15 cellular contexts compared by ENCODE assay signal in the genomic region with DNA sequence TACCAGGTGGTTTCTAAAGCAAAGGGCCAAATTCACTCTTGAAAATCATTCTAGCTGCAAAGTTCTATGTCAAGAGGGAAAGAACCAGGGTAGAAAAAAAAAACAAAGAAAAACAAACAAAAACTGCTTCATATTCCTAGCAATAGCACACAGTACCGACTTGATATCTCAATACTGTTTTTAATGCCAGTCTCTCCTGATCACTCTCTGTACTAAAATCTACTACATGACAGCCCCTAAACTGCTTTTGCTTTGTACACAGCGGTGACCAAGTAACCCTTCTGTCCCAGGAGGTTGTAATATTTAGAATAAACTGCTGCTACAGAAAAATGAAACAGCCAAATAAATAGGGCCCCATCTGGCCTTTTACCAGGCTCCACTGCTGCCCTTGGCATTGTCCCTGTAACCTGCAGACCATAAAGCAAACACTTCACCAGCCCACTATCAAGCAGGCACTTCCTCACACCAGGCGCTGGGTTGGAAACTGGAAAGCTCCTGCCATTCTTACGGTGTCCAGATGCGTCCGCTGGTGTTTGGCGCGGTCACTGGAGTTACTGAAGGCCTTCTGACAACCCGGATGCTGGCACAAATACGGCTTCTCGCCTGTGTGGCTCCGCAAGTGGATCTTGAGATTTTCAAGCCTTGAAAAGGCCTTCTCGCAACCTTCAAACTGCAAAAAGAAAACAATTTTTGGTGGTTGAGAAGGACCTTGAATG.
A peak's percentile ranks its signal among the peaks of the same experiment; 100 is the strongest.
DNase-seq lines count a peak whose midpoint lies in the region; ATAC-seq, FAIRE-seq and TF ChIP-seq lines count a peak whose summit lies in the region.
"Had no signal": no experiment of that assay in that cellular context is flagged by ENCODE, and none has a peak within 500 bp of the region (broad histone marks: within the 10 kb centered on the region; RNA-seq: fewer than 3 reads in every experiment).

No MANE protein-coding gene starts in this region.

- no peak overlapping the region for H3K4me2 ChIP-seq in Karpas-422 (ENCODE audit: low read depth, low read length, poor library complexity, severe bottlenecking)

- H3K9me2 ChIP-seq in Karpas-422 (replicated peaks; ENCODE audit: insufficient read depth, low read length) = no peaks in the 10 kb centered on the region

- H3K27ac ChIP-seq in Karpas-422 (ENCODE audit: low read length) = no peak overlapping the region
- H3K27ac ChIP-seq: colonic mucosa, uterus had no signal

- H3K27me3 ChIP-seq in bronchial epithelial cell (ENCODE audit: control insufficient read depth, insufficient read depth, low read length) (no peaks in the 10 kb centered on the region), Karpas-422 (ENCODE audit: low read length) (no peaks in the 10 kb centered on the region)
- H3K27me3 ChIP-seq: colonic mucosa, uterus had no signal

- DNase-seq in DMS153 (lab: John Stamatoyannopoulos, UW) (peak; percentile 78), NCI-H2029 (lab: John Stamatoyannopoulos, UW) (peak; percentile 86), bronchial epithelial cell (ENCODE audit: low read depth) (peak; percentile 28), mucosa of gallbladder (ENCODE audit: low spot score) (peak; percentile 36), A172 (ENCODE audit: low spot score) (no peak), Karpas-422 (no peak), HUDEP-2 (lab: John Stamatoyannopoulos, UW; ENCODE audit: unreplicated experiment in 76 of 76) (no peak)
- DNase-seq: activated naive CD8-positive, alpha-beta T cell treated with anti-CD3 and anti-CD28 coated beads, Interleukin-2, amount 10 ng/mL, durations not matched to agents 7 days and 5 days; colonic mucosa; stimulated activated CD4-positive, alpha-beta T cell treated with anti-CD3 and anti-CD28 coated beads, Interleukin-2, amount 100 ng/mL, for 24 hours; T-helper 2 cell had no signal

- H3K4me3 ChIP-seq in bronchial epithelial cell (ENCODE audit: low read depth, low read length) (no peak overlapping the region), Karpas-422 (ENCODE audit: low read length) (no peak overlapping the region)
- H3K4me3 ChIP-seq: colonic mucosa, K562, uterus had no signal

- H4K20me1 ChIP-seq in Karpas-422 (ENCODE audit: insufficient read depth, low read depth, low read length) = no peaks in the 10 kb centered on the region

- H3K4me1 ChIP-seq in Karpas-422 (ENCODE audit: low read length) = peaks cover 5% of the 10 kb centered on the region; the same call in 1 of the 2 replicates
- H3K4me1 ChIP-seq: colonic mucosa, uterus had no signal

- no peak overlapping the region for H2AFZ ChIP-seq in Karpas-422 (ENCODE audit: low read length)

- H3K36me3 ChIP-seq in bronchial epithelial cell (ENCODE audit: control insufficient read depth, insufficient read depth, low read length) (no peaks in the 10 kb centered on the region), Karpas-422 (ENCODE audit: insufficient read depth, low read length) (no peaks in the 10 kb centered on the region)
- H3K36me3 ChIP-seq: colonic mucosa, uterus had no signal

- ATAC-seq in HG02884 (IDR thresholded peaks at IDR 0.05; ENCODE audit: unreplicated experiment) = no peak
- ATAC-seq: K562 had no signal

- no peak overlapping the region for H3K9ac ChIP-seq in Karpas-422 (ENCODE audit: low read length)

- TF ChIP-seq CTCF in bronchial epithelial cell (IDR thresholded peaks at IDR 0.05; ENCODE audit: insufficient read depth, low read length, severe bottlenecking) = no peak

- no peaks in the 10 kb centered on the region for H3K9me3 ChIP-seq in Karpas-422 (ENCODE audit: low read length)
- H3K9me3 ChIP-seq: colonic mucosa, uterus had no signal

- FAIRE-seq in bronchial epithelial cell (lab: Jason Lieb, UNC) = no peak
- FAIRE-seq: GM12892, K562 had no signal

- H3K79me2 ChIP-seq in Karpas-422 (ENCODE audit: low read length) = no peaks in the 10 kb centered on the region

Comparison
In these comparisons a context has a peak if more than half of its experiments do, and no peak if none do; other contexts are left out.
1. DNase-seq: peak in DMS153 (single experiment), NCI-H2029 (single experiment), bronchial epithelial cell (single experiment) and mucosa of gallbladder (single experiment); none in A172 (single experiment), Karpas-422 (single experiment) and HUDEP-2 (0 of 76).